In genomic region chr2:144444418-144444817, GRCh38 we compare ENCODE assay signal across 15 cellular contexts.
DNase-seq lines count a peak whose midpoint lies in the region; ATAC-seq and TF ChIP-seq lines count a peak whose summit lies in the region.
"Had no signal": no experiment of that assay in that cellular context is flagged by ENCODE, and none has a peak within 500 bp of the region (broad histone marks: within the 10 kb centered on the region; RNA-seq: fewer than 3 reads in every experiment).

No MANE protein-coding gene starts in this region.

- H3K27me3 Mint-ChIP-seq in HFFc6 (ENCODE audit: insufficient read depth) (no peaks in the 10 kb centered on the region), WTC11 (ENCODE audit: low read depth) (peaks cover 37% of the 10 kb centered on the region)
- H3K27me3 Mint-ChIP-seq: activated naive CD4-positive, alpha-beta T cell treated with anti-CD3 and anti-CD28 coated beads, Interleukin-2, amount 10 ng/mL, durations not matched to agents 7 days and 5 days; stimulated activated naive B cell treated with anti-CD40 and anti-IgM and Interleukin-4, amounts not matched to agents 10 μg/mL and 1 μg/mL and 100 μg/mL, for 72 hours had no signal

- H3K9me3 ChIP-seq in iPS-20b (ENCODE audit: insufficient read depth, low read depth, low read length), result no peaks in the 10 kb centered on the region
- H3K9me3 ChIP-seq in spleen, result no peaks in the 10 kb centered on the region
- no peaks in the 10 kb centered on the region for H3K9me3 ChIP-seq in breast epithelium

- POLR2A ChIA-PET in WTC11 (lab: Charles Lee), result interaction anchor here (0.7 to 1.2 kb wide), 3 partner anchors 25 to 776 kb away, joined by 3 to 4 read pairs (median 3); no protein-coding TSS in a partner anchor

- no peak overlapping the region for H3K4me3 Mint-ChIP-seq in HFFc6
- peak overlapping the region; percentile 20; the same call in 1 of the 2 replicates for H3K4me3 Mint-ChIP-seq in WTC11
- H3K4me3 Mint-ChIP-seq: activated naive CD4-positive, alpha-beta T cell treated with anti-CD3 and anti-CD28 coated beads, Interleukin-2, amount 10 ng/mL, durations not matched to agents 7 days and 5 days; CD8-positive, alpha-beta T cell; stimulated activated naive B cell treated with anti-CD40 and anti-IgM and Interleukin-4, amounts not matched to agents 10 μg/mL and 1 μg/mL and 100 μg/mL, for 72 hours; T-helper 2 cell treated with Interferon-gamma antibody and Interleukin-4, amounts not matched to agents 5 μg/mL and 100 μg/mL, for 36 hours had no signal

- WGBS in spleen, 5 donors, result 48 to 84% (median 71%) methylated on average over 1 of the region's 1 CpG

- no peak for DNase-seq in HFFc6
- peak; percentile 21 for DNase-seq in WTC11 (ENCODE audit: low spot score)
- DNase-seq in spleen, result no peak
- DNase-seq in OCI-M2 (lab: John Stamatoyannopoulos, UW; ENCODE audit: unreplicated experiment), result no peak
- DNase-seq in breast epithelium (ENCODE audit: low spot score in 2 of 2), result no peak
- DNase-seq in NCI-H446 (lab: John Stamatoyannopoulos, UW), result no peak
- no peak for DNase-seq in GM13976 (ENCODE audit: low spot score)
- DNase-seq: activated naive CD4-positive, alpha-beta T cell treated with anti-CD3 and anti-CD28 coated beads, Interleukin-2, amount 10 ng/mL, durations not matched to agents 7 days and 5 days; CD8-positive, alpha-beta T cell; cortex of kidney; stimulated activated CD4-positive, alpha-beta T cell treated with anti-CD3 and anti-CD28 coated beads, Interleukin-2, amount 100 ng/mL, for 24 hours; stimulated activated naive B cell treated with anti-CD40 and anti-IgM and Interleukin-4, amounts not matched to agents 10 μg/mL and 1 μg/mL and 100 μg/mL, for 72 hours had no signal

- no peak for TF ChIP-seq POLR2A in spleen (IDR thresholded peaks at IDR 0.05)
- TF ChIP-seq POLR2A in breast epithelium (IDR thresholded peaks at IDR 0.05), result no peak

- H3K27ac ChIP-seq in iPS-20b (ENCODE audit: low read length) (no peak overlapping the region), spleen (peak overlapping the region in 7 of 8 donors; percentile 55 to 76 (median 73)), breast epithelium (peak overlapping the region in 1 of 2 donors; percentile 30)

- H3K36me3 ChIP-seq in iPS-20b (ENCODE audit: insufficient read depth, low read depth, low read length) (no peaks in the 10 kb centered on the region), spleen (peaks cover 0 to 20% (median 0%) of the 10 kb centered on the region in 6 donors), breast epithelium (no peaks in the 10 kb centered on the region)

- H3K27ac Mint-ChIP-seq in HFFc6 (0 out of 2 replicates have a peak overlapping the region, but pooled peaks have one; percentile 7), WTC11 (no peak overlapping the region)
- H3K27ac Mint-ChIP-seq: activated naive CD4-positive, alpha-beta T cell treated with anti-CD3 and anti-CD28 coated beads, Interleukin-2, amount 10 ng/mL, durations not matched to agents 7 days and 5 days; CD8-positive, alpha-beta T cell; progenitor cell of endocrine pancreas; stimulated activated naive B cell treated with anti-CD40 and anti-IgM and Interleukin-4, amounts not matched to agents 10 μg/mL and 1 μg/mL and 100 μg/mL, for 72 hours; T-helper 2 cell treated with Interferon-gamma antibody and Interleukin-4, amounts not matched to agents 5 μg/mL and 100 μg/mL, for 36 hours had no signal

- no peak for TF ChIP-seq CTCF in HFFc6 (IDR thresholded peaks at IDR 0.05)
- no peak for TF ChIP-seq CTCF in WTC11 (IDR thresholded peaks at IDR 0.05)
- no peak for TF ChIP-seq CTCF in spleen (IDR thresholded peaks at IDR 0.05 in 8 of 11, conservative IDR thresholded peaks at IDR 0.05 in 3 of 11)
- no peak for TF ChIP-seq CTCF in breast epithelium (IDR thresholded peaks at IDR 0.05)
- no peak for TF ChIP-seq CTCF in GM13976 (IDR thresholded peaks at IDR 0.05; ENCODE audit: borderline replicate concordance, control extremely low read depth, extremely low read depth, insufficient read depth, missing control alignments)

- no peak overlapping the region for H3K9ac ChIP-seq in iPS-20b (ENCODE audit: low read depth, low read length)

- H3K4me1 ChIP-seq in iPS-20b (ENCODE audit: insufficient read depth, low read length) (peaks cover 51% of the 10 kb centered on the region; the same call in 1 of the 2 replicates), spleen (peaks cover 24 to 100% (median 81%) of the 10 kb centered on the region in 6 donors), breast epithelium (no peaks in the 10 kb centered on the region)

- in situ Hi-C loops in GM13976 (cut with MboI; ENCODE audit: low sequenced_read_pairs, unreplicated experiment), result no loop called here

- intact Hi-C loops in spleen (cut with DNase I; ENCODE audit: low total_unique reads), result no loop called here
- intact Hi-C loops in breast epithelium (cut with DNase I; ENCODE audit: low total_unique reads), result no loop called here

- H3K9me3 Mint-ChIP-seq in HFFc6 (no peaks in the 10 kb centered on the region), WTC11 (0 out of 2 replicates have a peak, but pooled peaks cover 5% of the 10 kb centered on the region)
- H3K9me3 Mint-ChIP-seq: activated naive CD4-positive, alpha-beta T cell treated with anti-CD3 and anti-CD28 coated beads, Interleukin-2, amount 10 ng/mL, durations not matched to agents 7 days and 5 days; CD8-positive, alpha-beta T cell; T-helper 2 cell treated with Interferon-gamma antibody and Interleukin-4, amounts not matched to agents 5 μg/mL and 100 μg/mL, for 36 hours had no signal

- peaks cover 44% of the 10 kb centered on the region for H3K4me1 Mint-ChIP-seq in HFFc6 (ENCODE audit: low read depth)
- H3K4me1 Mint-ChIP-seq in WTC11, result peaks cover 76% of the 10 kb centered on the region
- H3K4me1 Mint-ChIP-seq: activated naive CD4-positive, alpha-beta T cell treated with anti-CD3 and anti-CD28 coated beads, Interleukin-2, amount 10 ng/mL, durations not matched to agents 7 days and 5 days had no signal

- CTCF ChIA-PET in WTC11 (lab: Charles Lee), result interaction anchor here (0.9 to 1.4 kb wide), 2 partner anchors 13 to 58 kb away, joined by 3 to 5 read pairs; no protein-coding TSS in a partner anchor

- H3K36me3 Mint-ChIP-seq in HFFc6 (ENCODE audit: low read depth) (peaks cover 23% of the 10 kb centered on the region), WTC11 (no peaks in the 10 kb centered on the region)
- H3K36me3 Mint-ChIP-seq: activated naive CD4-positive, alpha-beta T cell treated with anti-CD3 and anti-CD28 coated beads, Interleukin-2, amount 10 ng/mL, durations not matched to agents 7 days and 5 days; CD8-positive, alpha-beta T cell had no signal

- peaks cover 30% of the 10 kb centered on the region for H3K27me3 ChIP-seq in iPS-20b (ENCODE audit: insufficient read depth, low read length)
- H3K27me3 ChIP-seq in spleen (replicated peaks in 1 of 7), result no peaks in the 10 kb centered on the region
- no peaks in the 10 kb centered on the region for H3K27me3 ChIP-seq in breast epithelium

- ATAC-seq in WTC11, result peak; percentile 68
- ATAC-seq: CD8-positive, alpha-beta T cell; stimulated activated naive B cell treated with anti-CD40 and anti-IgM and Interleukin-4, amounts not matched to agents 10 μg/mL and 1 μg/mL and 100 μg/mL, for 72 hours had no signal

- H3K4me3 ChIP-seq in iPS-20b (ENCODE audit: low read length) (peak overlapping the region; percentile 11; the same call in 1 of the 2 replicates), spleen (no peak overlapping the region), breast epithelium (no peak overlapping the region)

TF ChIP-seq in WTC11, 78 proteins besides CTCF, POLR2A, EP300 and RAD21 (continues in another document):
- no peak; the same call in 1 of the 2 replicates for TF ChIP-seq ZNF423 (CRISPR knock-in tag; IDR thresholded peaks at IDR 0.05)
- TF ChIP-seq TEAD1 (CRISPR knock-in tag; IDR thresholded peaks at IDR 0.05), result peak; percentile 23; the same call in 1 of the 2 replicates
- no peak for TF ChIP-seq ZNF671 (CRISPR knock-in tag; IDR thresholded peaks at IDR 0.05)
- TF ChIP-seq, protein P1, sequence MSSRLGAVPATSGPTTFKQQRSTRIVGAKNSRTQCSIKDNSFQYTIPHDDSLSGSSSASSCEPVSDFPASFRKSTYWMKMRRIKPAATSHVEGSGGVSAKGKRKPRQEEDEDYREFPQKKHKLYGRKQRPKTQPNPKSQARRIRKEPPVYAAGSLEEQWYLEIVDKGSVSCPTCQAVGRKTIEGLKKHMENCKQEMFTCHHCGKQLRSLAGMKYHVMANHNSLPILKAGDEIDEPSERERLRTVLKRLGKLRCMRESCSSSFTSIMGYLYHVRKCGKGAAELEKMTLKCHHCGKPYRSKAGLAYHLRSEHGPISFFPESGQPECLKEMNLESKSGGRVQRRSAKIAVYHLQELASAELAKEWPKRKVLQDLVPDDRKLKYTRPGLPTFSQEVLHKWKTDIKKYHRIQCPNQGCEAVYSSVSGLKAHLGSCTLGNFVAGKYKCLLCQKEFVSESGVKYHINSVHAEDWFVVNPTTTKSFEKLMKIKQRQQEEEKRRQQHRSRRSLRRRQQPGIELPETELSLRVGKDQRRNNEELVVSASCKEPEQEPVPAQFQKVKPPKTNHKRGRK (CRISPR knock-in tag; IDR thresholded peaks at IDR 0.05; ENCODE audit: borderline replicate concordance), result no peak
- peak; percentile 39; the same call in 1 of the 2 replicates for TF ChIP-seq ZNF232 (CRISPR knock-in tag; IDR thresholded peaks at IDR 0.05)
- peak; percentile 99 for TF ChIP-seq ZBTB43 (CRISPR knock-in tag; IDR thresholded peaks at IDR 0.05)
- TF ChIP-seq, protein P2, sequence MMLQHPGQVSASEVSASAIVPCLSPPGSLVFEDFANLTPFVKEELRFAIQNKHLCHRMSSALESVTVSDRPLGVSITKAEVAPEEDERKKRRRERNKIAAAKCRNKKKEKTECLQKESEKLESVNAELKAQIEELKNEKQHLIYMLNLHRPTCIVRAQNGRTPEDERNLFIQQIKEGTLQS (CRISPR knock-in tag; conservative IDR thresholded peaks at IDR 0.05), result no peak
